Comparison of ENCODE assay signal across 1 cellular context in genomic region chrX:15601932-15602331, GRCh38.
TF ChIP-seq lines count a peak whose summit lies in the region.

No MANE protein-coding gene starts in this region.

TF ChIP-seq in HepG2, 621 proteins besides CTCF, POLR2A, EP300 and RAD21 (continued from another document and continues in another):
- TF ChIP-seq, protein P1, sequence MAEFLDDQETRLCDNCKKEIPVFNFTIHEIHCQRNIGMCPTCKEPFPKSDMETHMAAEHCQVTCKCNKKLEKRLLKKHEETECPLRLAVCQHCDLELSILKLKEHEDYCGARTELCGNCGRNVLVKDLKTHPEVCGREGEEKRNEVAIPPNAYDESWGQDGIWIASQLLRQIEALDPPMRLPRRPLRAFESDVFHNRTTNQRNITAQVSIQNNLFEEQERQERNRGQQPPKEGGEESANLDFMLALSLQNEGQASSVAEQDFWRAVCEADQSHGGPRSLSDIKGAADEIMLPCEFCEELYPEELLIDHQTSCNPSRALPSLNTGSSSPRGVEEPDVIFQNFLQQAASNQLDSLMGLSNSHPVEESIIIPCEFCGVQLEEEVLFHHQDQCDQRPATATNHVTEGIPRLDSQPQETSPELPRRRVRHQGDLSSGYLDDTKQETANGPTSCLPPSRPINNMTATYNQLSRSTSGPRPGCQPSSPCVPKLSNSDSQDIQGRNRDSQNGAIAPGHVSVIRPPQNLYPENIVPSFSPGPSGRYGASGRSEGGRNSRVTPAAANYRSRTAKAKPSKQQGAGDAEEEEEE (CRISPR knock-in tag; IDR thresholded peaks at IDR 0.05; ENCODE audit: borderline replicate concordance): no peak
- TF ChIP-seq ZNF329 (CRISPR knock-in tag; IDR thresholded peaks at IDR 0.05; ENCODE audit: low read depth): no peak
- TF ChIP-seq ZNF777 (CRISPR knock-in tag; IDR thresholded peaks at IDR 0.05): no peak
- no peak for TF ChIP-seq CHCHD3 (CRISPR knock-in tag; IDR thresholded peaks at IDR 0.05)
- TF ChIP-seq DNMT3B (CRISPR knock-in tag; conservative IDR thresholded peaks at IDR 0.05): no peak
- TF ChIP-seq ARID4A (CRISPR knock-in tag; IDR thresholded peaks at IDR 0.05; ENCODE audit: borderline replicate concordance): no peak
- no peak for TF ChIP-seq SNRNP70 (IDR thresholded peaks at IDR 0.05; ENCODE audit: low read depth, low read length)
- TF ChIP-seq, protein P2, sequence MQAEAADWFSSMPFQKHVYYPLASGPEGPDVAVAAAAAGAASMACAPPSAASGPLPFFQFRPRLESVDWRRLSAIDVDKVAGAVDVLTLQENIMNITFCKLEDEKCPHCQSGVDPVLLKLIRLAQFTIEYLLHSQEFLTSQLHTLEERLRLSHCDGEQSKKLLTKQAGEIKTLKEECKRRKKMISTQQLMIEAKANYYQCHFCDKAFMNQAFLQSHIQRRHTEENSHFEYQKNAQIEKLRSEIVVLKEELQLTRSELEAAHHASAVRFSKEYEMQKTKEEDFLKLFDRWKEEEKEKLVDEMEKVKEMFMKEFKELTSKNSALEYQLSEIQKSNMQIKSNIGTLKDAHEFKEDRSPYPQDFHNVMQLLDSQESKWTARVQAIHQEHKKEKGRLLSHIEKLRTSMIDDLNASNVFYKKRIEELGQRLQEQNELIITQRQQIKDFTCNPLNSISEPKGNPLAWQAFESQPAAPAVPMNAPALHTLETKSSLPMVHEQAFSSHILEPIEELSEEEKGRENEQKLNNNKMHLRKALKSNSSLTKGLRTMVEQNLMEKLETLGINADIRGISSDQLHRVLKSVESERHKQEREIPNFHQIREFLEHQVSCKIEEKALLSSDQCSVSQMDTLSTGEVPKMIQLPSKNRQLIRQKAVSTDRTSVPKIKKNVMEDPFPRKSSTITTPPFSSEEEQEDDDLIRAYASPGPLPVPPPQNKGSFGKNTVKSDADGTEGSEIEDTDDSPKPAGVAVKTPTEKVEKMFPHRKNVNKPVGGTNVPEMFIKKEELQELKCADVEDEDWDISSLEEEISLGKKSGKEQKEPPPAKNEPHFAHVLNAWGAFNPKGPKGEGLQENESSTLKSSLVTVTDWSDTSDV (CRISPR knock-in tag; IDR thresholded peaks at IDR 0.05): no peak
- no peak for TF ChIP-seq ZNF337 (CRISPR knock-in tag; IDR thresholded peaks at IDR 0.05; ENCODE audit: borderline replicate concordance, low read depth)
- TF ChIP-seq RXRB (CRISPR knock-in tag; IDR thresholded peaks at IDR 0.05; ENCODE audit: borderline replicate concordance): peak; percentile 51; the same call in 1 of the 2 replicates
- TF ChIP-seq PAWR (CRISPR knock-in tag; IDR thresholded peaks at IDR 0.05; ENCODE audit: borderline replicate concordance): no peak
- no peak for TF ChIP-seq ZNF44 (CRISPR knock-in tag; IDR thresholded peaks at IDR 0.05)
- no peak for TF ChIP-seq ZNF10 (CRISPR knock-in tag; IDR thresholded peaks at IDR 0.05; ENCODE audit: borderline replicate concordance, low read depth)
- 0 out of 2 replicates have a peak, but pooled peaks have one; percentile 40 for TF ChIP-seq ZNF264 (CRISPR knock-in tag; IDR thresholded peaks at IDR 0.05)
- TF ChIP-seq MED8 (CRISPR knock-in tag; IDR thresholded peaks at IDR 0.05; ENCODE audit: insufficient replicate concordance): no peak
- no peak for TF ChIP-seq SNAPC2 (CRISPR knock-in tag; IDR thresholded peaks at IDR 0.05)
- TF ChIP-seq ZSCAN5A (CRISPR knock-in tag; IDR thresholded peaks at IDR 0.05; ENCODE audit: borderline replicate concordance): no peak
- no peak for TF ChIP-seq ZNF678 (CRISPR knock-in tag; IDR thresholded peaks at IDR 0.05)
- no peak for TF ChIP-seq AHR (CRISPR knock-in tag; IDR thresholded peaks at IDR 0.05)
- TF ChIP-seq ZUFSP (CRISPR knock-in tag; IDR thresholded peaks at IDR 0.05; ENCODE audit: borderline replicate concordance): no peak
- TF ChIP-seq, protein P3, sequence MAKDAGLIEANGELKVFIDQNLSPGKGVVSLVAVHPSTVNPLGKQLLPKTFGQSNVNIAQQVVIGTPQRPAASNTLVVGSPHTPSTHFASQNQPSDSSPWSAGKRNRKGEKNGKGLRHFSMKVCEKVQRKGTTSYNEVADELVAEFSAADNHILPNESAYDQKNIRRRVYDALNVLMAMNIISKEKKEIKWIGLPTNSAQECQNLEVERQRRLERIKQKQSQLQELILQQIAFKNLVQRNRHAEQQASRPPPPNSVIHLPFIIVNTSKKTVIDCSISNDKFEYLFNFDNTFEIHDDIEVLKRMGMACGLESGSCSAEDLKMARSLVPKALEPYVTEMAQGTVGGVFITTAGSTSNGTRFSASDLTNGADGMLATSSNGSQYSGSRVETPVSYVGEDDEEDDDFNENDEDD (CRISPR knock-in tag; IDR thresholded peaks at IDR 0.05; ENCODE audit: borderline replicate concordance): no peak
- TF ChIP-seq ZBTB21 (CRISPR knock-in tag; IDR thresholded peaks at IDR 0.05): no peak
- TF ChIP-seq MTF1 (CRISPR knock-in tag; IDR thresholded peaks at IDR 0.05): no peak
- TF ChIP-seq ZNF576 (CRISPR knock-in tag; IDR thresholded peaks at IDR 0.05): no peak
- TF ChIP-seq ZFY (CRISPR knock-in tag; IDR thresholded peaks at IDR 0.05): no peak
- TF ChIP-seq CENPT (CRISPR knock-in tag; IDR thresholded peaks at IDR 0.05; ENCODE audit: low read depth): no peak
- TF ChIP-seq TAF15 (IDR thresholded peaks at IDR 0.05; ENCODE audit: low read depth, low read length, poor library complexity, severe bottlenecking): no peak
- TF ChIP-seq BHLHE40 (IDR thresholded peaks at IDR 0.05; ENCODE audit: low read length): no peak
- TF ChIP-seq TOPORS (CRISPR knock-in tag; IDR thresholded peaks at IDR 0.05): no peak
- TF ChIP-seq ZZZ3 (CRISPR knock-in tag; IDR thresholded peaks at IDR 0.05; ENCODE audit: borderline replicate concordance): no peak
- TF ChIP-seq, protein P4, sequence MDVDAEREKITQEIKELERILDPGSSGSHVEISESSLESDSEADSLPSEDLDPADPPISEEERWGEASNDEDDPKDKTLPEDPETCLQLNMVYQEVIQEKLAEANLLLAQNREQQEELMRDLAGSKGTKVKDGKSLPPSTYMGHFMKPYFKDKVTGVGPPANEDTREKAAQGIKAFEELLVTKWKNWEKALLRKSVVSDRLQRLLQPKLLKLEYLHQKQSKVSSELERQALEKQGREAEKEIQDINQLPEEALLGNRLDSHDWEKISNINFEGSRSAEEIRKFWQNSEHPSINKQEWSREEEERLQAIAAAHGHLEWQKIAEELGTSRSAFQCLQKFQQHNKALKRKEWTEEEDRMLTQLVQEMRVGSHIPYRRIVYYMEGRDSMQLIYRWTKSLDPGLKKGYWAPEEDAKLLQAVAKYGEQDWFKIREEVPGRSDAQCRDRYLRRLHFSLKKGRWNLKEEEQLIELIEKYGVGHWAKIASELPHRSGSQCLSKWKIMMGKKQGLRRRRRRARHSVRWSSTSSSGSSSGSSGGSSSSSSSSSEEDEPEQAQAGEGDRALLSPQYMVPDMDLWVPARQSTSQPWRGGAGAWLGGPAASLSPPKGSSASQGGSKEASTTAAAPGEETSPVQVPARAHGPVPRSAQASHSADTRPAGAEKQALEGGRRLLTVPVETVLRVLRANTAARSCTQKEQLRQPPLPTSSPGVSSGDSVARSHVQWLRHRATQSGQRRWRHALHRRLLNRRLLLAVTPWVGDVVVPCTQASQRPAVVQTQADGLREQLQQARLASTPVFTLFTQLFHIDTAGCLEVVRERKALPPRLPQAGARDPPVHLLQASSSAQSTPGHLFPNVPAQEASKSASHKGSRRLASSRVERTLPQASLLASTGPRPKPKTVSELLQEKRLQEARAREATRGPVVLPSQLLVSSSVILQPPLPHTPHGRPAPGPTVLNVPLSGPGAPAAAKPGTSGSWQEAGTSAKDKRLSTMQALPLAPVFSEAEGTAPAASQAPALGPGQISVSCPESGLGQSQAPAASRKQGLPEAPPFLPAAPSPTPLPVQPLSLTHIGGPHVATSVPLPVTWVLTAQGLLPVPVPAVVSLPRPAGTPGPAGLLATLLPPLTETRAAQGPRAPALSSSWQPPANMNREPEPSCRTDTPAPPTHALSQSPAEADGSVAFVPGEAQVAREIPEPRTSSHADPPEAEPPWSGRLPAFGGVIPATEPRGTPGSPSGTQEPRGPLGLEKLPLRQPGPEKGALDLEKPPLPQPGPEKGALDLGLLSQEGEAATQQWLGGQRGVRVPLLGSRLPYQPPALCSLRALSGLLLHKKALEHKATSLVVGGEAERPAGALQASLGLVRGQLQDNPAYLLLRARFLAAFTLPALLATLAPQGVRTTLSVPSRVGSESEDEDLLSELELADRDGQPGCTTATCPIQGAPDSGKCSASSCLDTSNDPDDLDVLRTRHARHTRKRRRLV (CRISPR knock-in tag; IDR thresholded peaks at IDR 0.05): no peak
- peak; percentile 60; the same call in 1 of the 2 replicates for TF ChIP-seq MED1 (CRISPR knock-in tag; IDR thresholded peaks at IDR 0.05)
- TF ChIP-seq TCF7L2 (IDR thresholded peaks at IDR 0.05; ENCODE audit: low read depth, low read length): no peak
- no peak for TF ChIP-seq ZNF225 (CRISPR knock-in tag; IDR thresholded peaks at IDR 0.05)
- TF ChIP-seq, protein P5, sequence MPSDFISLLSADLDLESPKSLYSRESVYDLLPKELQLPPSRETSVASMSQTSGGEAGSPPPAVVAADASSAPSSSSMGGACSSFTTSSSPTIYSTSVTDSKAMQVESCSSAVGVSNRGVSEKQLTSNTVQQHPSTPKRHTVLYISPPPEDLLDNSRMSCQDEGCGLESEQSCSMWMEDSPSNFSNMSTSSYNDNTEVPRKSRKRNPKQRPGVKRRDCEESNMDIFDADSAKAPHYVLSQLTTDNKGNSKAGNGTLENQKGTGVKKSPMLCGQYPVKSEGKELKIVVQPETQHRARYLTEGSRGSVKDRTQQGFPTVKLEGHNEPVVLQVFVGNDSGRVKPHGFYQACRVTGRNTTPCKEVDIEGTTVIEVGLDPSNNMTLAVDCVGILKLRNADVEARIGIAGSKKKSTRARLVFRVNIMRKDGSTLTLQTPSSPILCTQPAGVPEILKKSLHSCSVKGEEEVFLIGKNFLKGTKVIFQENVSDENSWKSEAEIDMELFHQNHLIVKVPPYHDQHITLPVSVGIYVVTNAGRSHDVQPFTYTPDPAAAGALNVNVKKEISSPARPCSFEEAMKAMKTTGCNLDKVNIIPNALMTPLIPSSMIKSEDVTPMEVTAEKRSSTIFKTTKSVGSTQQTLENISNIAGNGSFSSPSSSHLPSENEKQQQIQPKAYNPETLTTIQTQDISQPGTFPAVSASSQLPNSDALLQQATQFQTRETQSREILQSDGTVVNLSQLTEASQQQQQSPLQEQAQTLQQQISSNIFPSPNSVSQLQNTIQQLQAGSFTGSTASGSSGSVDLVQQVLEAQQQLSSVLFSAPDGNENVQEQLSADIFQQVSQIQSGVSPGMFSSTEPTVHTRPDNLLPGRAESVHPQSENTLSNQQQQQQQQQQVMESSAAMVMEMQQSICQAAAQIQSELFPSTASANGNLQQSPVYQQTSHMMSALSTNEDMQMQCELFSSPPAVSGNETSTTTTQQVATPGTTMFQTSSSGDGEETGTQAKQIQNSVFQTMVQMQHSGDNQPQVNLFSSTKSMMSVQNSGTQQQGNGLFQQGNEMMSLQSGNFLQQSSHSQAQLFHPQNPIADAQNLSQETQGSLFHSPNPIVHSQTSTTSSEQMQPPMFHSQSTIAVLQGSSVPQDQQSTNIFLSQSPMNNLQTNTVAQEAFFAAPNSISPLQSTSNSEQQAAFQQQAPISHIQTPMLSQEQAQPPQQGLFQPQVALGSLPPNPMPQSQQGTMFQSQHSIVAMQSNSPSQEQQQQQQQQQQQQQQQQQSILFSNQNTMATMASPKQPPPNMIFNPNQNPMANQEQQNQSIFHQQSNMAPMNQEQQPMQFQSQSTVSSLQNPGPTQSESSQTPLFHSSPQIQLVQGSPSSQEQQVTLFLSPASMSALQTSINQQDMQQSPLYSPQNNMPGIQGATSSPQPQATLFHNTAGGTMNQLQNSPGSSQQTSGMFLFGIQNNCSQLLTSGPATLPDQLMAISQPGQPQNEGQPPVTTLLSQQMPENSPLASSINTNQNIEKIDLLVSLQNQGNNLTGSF (CRISPR knock-in tag; IDR thresholded peaks at IDR 0.05): no peak
